ENCODE assay signal across 1 cellular context in genomic region chr12:119182701-119183493, GRCh38.
A peak's percentile ranks its signal among the peaks of the same experiment; 100 is the strongest.
TF ChIP-seq lines count a peak whose summit lies in the region.

No MANE protein-coding gene starts in this region.

TF ChIP-seq in H1, 55 proteins besides CTCF, POLR2A, EP300 and RAD21:
- no peak for TF ChIP-seq ATF2 (IDR thresholded peaks at IDR 0.05; ENCODE audit: low read length)
- TF ChIP-seq SIX5 (IDR thresholded peaks at IDR 0.05; ENCODE audit: low read depth, low read length): no peak
- TF ChIP-seq KDM1A (IDR thresholded peaks at IDR 0.05; ENCODE audit: borderline replicate concordance, low read length): peak; percentile 82; the same call in 1 of the 2 replicates
- no peak for TF ChIP-seq SUZ12 (IDR thresholded peaks at IDR 0.05; ENCODE audit: low read length)
- no peak for TF ChIP-seq GTF2F1 (IDR thresholded peaks at IDR 0.05; ENCODE audit: borderline replicate concordance, low read depth, low read length)
- no peak for TF ChIP-seq BRCA1 (IDR thresholded peaks at IDR 0.05; ENCODE audit: low read depth, low read length)
